In genomic region chr6:139713911-139714527, GRCh38 we compare ENCODE assay signal across 20 cellular contexts.
A peak's percentile ranks its signal among the peaks of the same experiment; 100 is the strongest.
DNase-seq lines count a peak whose midpoint lies in the region; TF ChIP-seq lines count a peak whose summit lies in the region.
"Had no signal": no experiment of that assay in that cellular context is flagged by ENCODE, and none has a peak within 500 bp of the region (broad histone marks: within the 10 kb centered on the region; RNA-seq: fewer than 3 reads in every experiment).

No MANE protein-coding gene starts in this region.

- no peaks in the 10 kb centered on the region for H3K79me1 ChIP-seq in mesenchymal stem cell (replicated peaks; ENCODE audit: low read length, poor library complexity, severe bottlenecking)

- H3K4me1 Mint-ChIP-seq in Caco-2 (ENCODE audit: low read depth, unreplicated experiment) (peaks cover 27% of the 10 kb centered on the region), MCF 10A (ENCODE audit: insufficient read depth, unreplicated experiment) (peaks cover 23% of the 10 kb centered on the region), CD14-positive monocyte (peaks cover 36% of the 10 kb centered on the region)
- H3K4me1 Mint-ChIP-seq: activated CD4-positive, alpha-beta T cell treated with anti-CD3 and anti-CD28 coated beads, Interleukin-2, amount 10 ng/mL, durations not matched to agents 7 days and 5 days; natural killer cell had no signal

- H3K36me3 ChIP-seq in Caco-2 (ENCODE audit: control insufficient read depth, insufficient read depth, low read length) (no peaks in the 10 kb centered on the region), mesenchymal stem cell (ENCODE audit: control insufficient read depth in 1 of 2, insufficient read depth in 2 of 2, low read depth in 1 of 2, low read length in 2 of 2) (no peaks in the 10 kb centered on the region), H7 (replicated peaks; ENCODE audit: control insufficient read depth, insufficient read depth, low read length) (no peaks in the 10 kb centered on the region)

- H3K9me3 ChIP-seq in Caco-2 (no peaks in the 10 kb centered on the region), mesenchymal stem cell (ENCODE audit: control insufficient read depth, low read length) (no peaks in the 10 kb centered on the region)

- DNase-seq in Caco-2 (peak in 1 of 2 experiments; percentile 30), LNCaP clone FGC (ENCODE audit: low read depth) (peak; percentile 25), MCF 10A (ENCODE audit: unreplicated experiment) (peak; percentile 46), mesenchymal stem cell (no peak), CD14-positive monocyte (ENCODE audit: low spot score) (no peak), GM19238 (ENCODE audit: insufficient read length, low spot score) (no peak), H7 (no peak), ecto neural progenitor cell (ENCODE audit: low spot score) (no peak)
- DNase-seq: activated CD4-positive, alpha-beta T cell treated with anti-CD3 and anti-CD28 coated beads, Interleukin-2, amount 10 ng/mL, durations not matched to agents 7 days and 5 days; activated CD8-positive, alpha-beta memory T cell treated with anti-CD3 and anti-CD28 coated beads, Interleukin-2, amount 50 U/mL, for 48 hours; activated gamma-delta T cell; C1 segment of cervical spinal cord; natural killer cell; NCI-H1417 treated with DMSO at 0.1 percent for 48 hours; NCI-H2171; NCI-H526; Right ventricle myocardium superior; stimulated activated CD4-positive, alpha-beta T cell treated with anti-CD3 and anti-CD28 coated beads, Interleukin-4, amount 100 ng/mL, for 24 hours; T-helper 1 cell had no signal

- no peak overlapping the region for H3K23ac ChIP-seq in mesenchymal stem cell (ENCODE audit: low read length in 2 of 2)

- TF ChIP-seq CTCF in Caco-2 (IDR thresholded peaks at IDR 0.05; ENCODE audit: insufficient read depth in 1 of 2, low read depth in 1 of 2, low read length in 1 of 2, severe bottlenecking in 1 of 2, unreplicated experiment in 1 of 2) (no peak), LNCaP clone FGC (IDR thresholded peaks at IDR 0.05; ENCODE audit: control insufficient read depth, extremely low read depth, insufficient read depth) (no peak), MCF 10A (IDR thresholded peaks at IDR 0.05; ENCODE audit: unreplicated experiment) (no peak), CD14-positive monocyte (IDR thresholded peaks at IDR 0.05) (no peak)

- no peak overlapping the region for H3K4me3 Mint-ChIP-seq in Caco-2 (ENCODE audit: unreplicated experiment)
- H3K4me3 Mint-ChIP-seq in MCF 10A (ENCODE audit: unreplicated experiment): no peak overlapping the region
- no peak overlapping the region for H3K4me3 Mint-ChIP-seq in CD14-positive monocyte
- H3K4me3 Mint-ChIP-seq: activated CD4-positive, alpha-beta T cell treated with anti-CD3 and anti-CD28 coated beads, Interleukin-2, amount 10 ng/mL, durations not matched to agents 7 days and 5 days; natural killer cell had no signal

- H2BK15ac ChIP-seq in mesenchymal stem cell (ENCODE audit: low read depth, poor library complexity, severe bottlenecking): no peak overlapping the region

- POLR2A ChIA-PET in Caco-2 (lab: Charles Lee): interaction anchor here (0.6 kb wide), 1 partner anchor 440 kb away, joined by 4 read pairs; no protein-coding TSS in a partner anchor
- POLR2A ChIA-PET in MCF 10A (lab: Yijun Ruan, JAX): interaction anchor here (1.0 to 1.3 kb wide), 4 partner anchors 8 to 338 kb away, joined by 3 to 4 read pairs (median 4); no protein-coding TSS in a partner anchor

- no peak overlapping the region for H3K9ac ChIP-seq in mesenchymal stem cell (ENCODE audit: low read length)

- H3K4me3 ChIP-seq in Caco-2 (ENCODE audit: low read depth, low read length) (no peak overlapping the region), LNCaP clone FGC (ENCODE audit: low read depth, low read length) (no peak overlapping the region), mesenchymal stem cell (ENCODE audit: insufficient read depth in 1 of 2, low read depth in 1 of 2, low read length in 2 of 2) (no peak overlapping the region), H7 (ENCODE audit: insufficient read depth, low read depth, low read length) (no peak overlapping the region)
- H3K4me3 ChIP-seq: skin epidermis had no signal

- peak overlapping the region in 1 of 2 experiments; percentile 29 for H3K14ac ChIP-seq in mesenchymal stem cell (ENCODE audit: low read length in 2 of 2)

- H3K27me3 ChIP-seq in Caco-2 (replicated peaks; ENCODE audit: control insufficient read depth, insufficient read depth, low read length) (no peaks in the 10 kb centered on the region), mesenchymal stem cell (ENCODE audit: control insufficient read depth in 1 of 2, insufficient read depth in 1 of 2, low read length in 2 of 2) (no peaks in the 10 kb centered on the region), H7 (ENCODE audit: control insufficient read depth, insufficient read depth, low read length) (no peaks in the 10 kb centered on the region)

- H2BK5ac ChIP-seq in mesenchymal stem cell (ENCODE audit: low read depth, low read length, poor library complexity, severe bottlenecking): no peak overlapping the region

- H3K4ac ChIP-seq in mesenchymal stem cell (ENCODE audit: low read depth in 1 of 2, low read length in 2 of 2): no peak overlapping the region

- no peak overlapping the region for H2AFZ ChIP-seq in mesenchymal stem cell (ENCODE audit: low read depth, low read length)

- H3K27me3 Mint-ChIP-seq in Caco-2 (ENCODE audit: insufficient read depth, unreplicated experiment): no peaks in the 10 kb centered on the region
- no peaks in the 10 kb centered on the region for H3K27me3 Mint-ChIP-seq in MCF 10A (ENCODE audit: insufficient read depth, unreplicated experiment)
- peaks cover 0 to 3% (median 2%) of the 10 kb centered on the region in 3 donors for H3K27me3 Mint-ChIP-seq in CD14-positive monocyte (ENCODE audit: low read depth in 3 of 3)

- H2BK12ac ChIP-seq in mesenchymal stem cell (ENCODE audit: low read length in 2 of 2): peak overlapping the region in 1 of 2 experiments; percentile 54

- no TSS peak for BruUV-seq in Caco-2 (replicated peaks; lab: Mats Ljungman, UMichigan)
- BruUV-seq in MCF 10A (replicated peaks; lab: Mats Ljungman, UMichigan): no TSS peak

- H3K27ac Mint-ChIP-seq in Caco-2 (ENCODE audit: unreplicated experiment) (peak overlapping the region; percentile 4), MCF 10A (ENCODE audit: low read depth, unreplicated experiment) (peak overlapping the region; percentile 62), CD14-positive monocyte (peak overlapping the region in 2 of 7 donors; percentile 3 to 70)
- H3K27ac Mint-ChIP-seq: activated CD4-positive, alpha-beta T cell treated with anti-CD3 and anti-CD28 coated beads, Interleukin-2, amount 10 ng/mL, durations not matched to agents 7 days and 5 days; natural killer cell had no signal

- H3K4me2 ChIP-seq in mesenchymal stem cell (ENCODE audit: low read length, poor library complexity, severe bottlenecking): no peak overlapping the region

- H3K18ac ChIP-seq in mesenchymal stem cell (ENCODE audit: low read depth in 1 of 2, low read length in 2 of 2): peak overlapping the region; percentile 37 to 48

- H3K4me1 ChIP-seq in Caco-2 (peaks cover 35% of the 10 kb centered on the region), mesenchymal stem cell (ENCODE audit: control insufficient read depth, insufficient read depth, low read depth, low read length) (no peaks in the 10 kb centered on the region)

- no peak overlapping the region for H4K8ac ChIP-seq in mesenchymal stem cell (ENCODE audit: low read length)

- H2AK5ac ChIP-seq in mesenchymal stem cell (ENCODE audit: low read length, severe bottlenecking): peak overlapping the region; percentile 43

- no peaks in the 10 kb centered on the region for H3K36me3 Mint-ChIP-seq in Caco-2 (ENCODE audit: insufficient read depth, unreplicated experiment)
- peaks cover 6% of the 10 kb centered on the region for H3K36me3 Mint-ChIP-seq in MCF 10A (ENCODE audit: insufficient read depth, unreplicated experiment)
- no peaks in the 10 kb centered on the region for H3K36me3 Mint-ChIP-seq in CD14-positive monocyte
- H3K36me3 Mint-ChIP-seq: natural killer cell had no signal

- H3K9me3 Mint-ChIP-seq in Caco-2 (ENCODE audit: unreplicated experiment) (no peaks in the 10 kb centered on the region), MCF 10A (ENCODE audit: unreplicated experiment) (no peaks in the 10 kb centered on the region), CD14-positive monocyte (peaks cover 0 to 4% (median 0%) of the 10 kb centered on the region in 7 donors)
- H3K9me3 Mint-ChIP-seq: activated CD4-positive, alpha-beta T cell treated with anti-CD3 and anti-CD28 coated beads, Interleukin-2, amount 10 ng/mL, durations not matched to agents 7 days and 5 days; natural killer cell had no signal

- H4K91ac ChIP-seq in mesenchymal stem cell (ENCODE audit: low read length): no peak overlapping the region

- intact Hi-C loops in Caco-2 (cut with micrococcal nuclease; ENCODE audit: unreplicated experiment) (loop anchor here (1.0 kb wide), 1 partner anchor 34 kb away; no protein-coding TSS in a partner anchor), MCF 10A (cut with micrococcal nuclease) (no loop called here), CD14-positive monocyte (cut with micrococcal nuclease) (loop anchor here (10.0 kb wide), 1 partner anchor 51 kb away; no protein-coding TSS in a partner anchor)

- H2BK120ac ChIP-seq in mesenchymal stem cell (ENCODE audit: low read depth, low read length): no peak overlapping the region

- CTCF ChIA-PET in Caco-2 (lab: Charles Lee) (no interaction called here), MCF 10A (lab: Yijun Ruan, JAX) (no interaction called here)

- no peak overlapping the region for H3K27ac ChIP-seq in mesenchymal stem cell (ENCODE audit: low read length, poor library complexity, severe bottlenecking)
- H3K27ac ChIP-seq: skin epidermis had no signal

- 86% methylated on average over 4 of the region's 5 CpGs for WGBS in mesenchymal stem cell

Comparison
In these comparisons a context has a peak if more than half of its experiments do, and no peak if none do; other contexts are left out.
1. DNase-seq: peak in LNCaP clone FGC (single experiment) and MCF 10A (single experiment); none in mesenchymal stem cell (single experiment), CD14-positive monocyte (single experiment), GM19238 (single experiment), H7 (single experiment) and ecto neural progenitor cell (single experiment).